8 cellular contexts compared by ENCODE assay signal in the genomic region with DNA sequence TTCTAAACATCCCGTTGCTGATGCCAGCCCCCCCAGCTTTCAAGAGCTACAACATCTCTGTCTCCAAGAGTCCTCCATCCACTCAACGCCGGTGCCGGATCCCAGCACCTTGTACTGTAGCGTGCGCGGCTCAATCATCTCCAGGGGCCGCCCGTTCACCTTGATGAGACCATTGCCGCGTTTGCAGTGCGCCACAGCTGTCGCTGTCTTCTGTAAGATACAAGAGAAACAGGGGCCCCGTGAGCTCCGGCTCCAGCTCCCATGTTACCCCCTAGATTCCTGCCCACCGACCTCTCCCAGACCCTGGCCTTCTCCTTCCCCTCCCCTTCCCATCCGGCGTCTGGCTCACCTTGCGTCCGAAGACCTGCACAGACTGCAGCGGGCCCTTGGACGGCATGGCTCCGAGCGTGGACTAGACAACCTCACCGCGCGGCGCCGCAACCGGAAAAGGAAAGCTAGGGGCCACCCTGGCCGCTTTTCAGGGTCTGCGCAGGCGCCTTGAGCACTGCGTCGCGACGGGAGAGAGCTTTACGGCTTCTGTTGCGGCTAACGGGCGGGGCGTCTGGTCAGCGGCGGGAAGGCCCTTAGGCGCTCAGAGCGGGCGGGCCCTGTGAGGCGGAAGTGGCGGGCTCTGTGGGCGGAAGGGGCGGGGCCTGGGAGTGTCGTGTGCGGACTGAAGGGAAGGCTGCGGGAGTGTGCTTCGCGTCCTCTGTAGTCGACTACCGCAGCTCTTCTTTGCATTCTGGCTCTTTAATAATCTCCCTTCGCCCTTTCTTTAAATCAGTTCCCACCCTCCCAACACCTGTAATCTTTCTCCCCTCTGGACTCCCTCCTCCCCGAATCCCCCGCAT. TPM values are rescaled to one million over a fixed set of nuclear protein-coding genes. Genes with fewer than 3 reads are reported as not detected.
DNase-seq lines count a peak whose midpoint lies in the region; ATAC-seq and TF ChIP-seq lines count a peak whose summit lies in the region.

A gene (minus strand): TSS at position 451 of the 851 bp plus-strand sequence. CDS start 54 bp downstream, at position 397.

- CTCF ChIA-PET in AG04450 (lab: Charles Lee), result interaction anchor here (0.7 to 1.8 kb wide), 8 partner anchors 17 to 98 kb away, joined by 3 to 10 read pairs (median 5); a partner anchor contains a TSS
- CTCF ChIA-PET in mammary epithelial cell (lab: Charles Lee; ENCODE audit: low non-redundant PET), result interaction anchor here (0.6 to 0.7 kb wide), 2 partner anchors 71 to 75 kb away, joined by 3 to 14 read pairs; no protein-coding TSS in a partner anchor

- intact Hi-C loops in mammary epithelial cell (cut with micrococcal nuclease), result loop anchor here (1.0 to 2.0 kb wide), 3 partner anchors 22 to 38 kb away; no protein-coding TSS in a partner anchor

- dilution Hi-C loops in mammary epithelial cell (cut with HindIII; ENCODE audit: low sequenced_read_pairs), result no loop called here

- WGBS in mammary epithelial cell (ENCODE audit: low coverage, missing lambda C conversion rate), result 1% methylated on average over 37 of the region's 61 CpGs
- 1% methylated on average over 59 of the region's 61 CpGs for WGBS in smooth muscle cell (ENCODE audit: low lambda C conversion rate)

- H3K79me2 ChIP-seq in mammary epithelial cell (ENCODE audit: insufficient read depth, low read length), result peaks cover 31% of the 10 kb centered on the region
- H3K79me2 ChIP-seq in smooth muscle cell (ENCODE audit: low read depth), result peaks cover 32% of the 10 kb centered on the region

- DNase-seq in AG04450 (ENCODE audit: low read depth, low spot score) (peak; percentile 93), NCI-H226 (peak; percentile 94), mammary epithelial cell (peak; percentile 95), iPS-NIHi7 (ENCODE audit: extremely low spot score) (peak; percentile 95), smooth muscle cell (lab: John Stamatoyannopoulos, UW; ENCODE audit: unreplicated experiment) (peak; percentile 93)

- no peaks in the 10 kb centered on the region for H4K20me1 ChIP-seq in mammary epithelial cell (ENCODE audit: insufficient read depth, low read length)
- peaks cover 24% of the 10 kb centered on the region for H4K20me1 ChIP-seq in smooth muscle cell (ENCODE audit: low read depth)

- peak within 1 kb of the TSS; percentile 93 for H3K4me2 ChIP-seq in mammary epithelial cell (ENCODE audit: insufficient read depth, low read depth, low read length)
- H3K4me2 ChIP-seq in smooth muscle cell, result peak within 1 kb of the TSS; percentile 98

- no peak for TF ChIP-seq CTCF in AG04450 (IDR thresholded peaks at IDR 0.05; ENCODE audit: low read depth, low read length)
- no peak for TF ChIP-seq CTCF in WI38 (IDR thresholded peaks at IDR 0.05; ENCODE audit: low read depth, low read length)
- no peak for TF ChIP-seq CTCF in mammary epithelial cell (conservative IDR thresholded peaks at IDR 0.05 in 1 of 2, IDR thresholded peaks at IDR 0.05 in 1 of 2; ENCODE audit: extremely low read depth in 1 of 2, insufficient read depth in 1 of 2, low read depth in 1 of 2, low read length in 2 of 2)
- TF ChIP-seq CTCF in smooth muscle cell (IDR thresholded peaks at IDR 0.05; ENCODE audit: borderline replicate concordance, insufficient read depth, poor library complexity, severe bottlenecking), result no peak

- peaks cover 32% of the 10 kb centered on the region for H3F3A ChIP-seq in smooth muscle cell (ENCODE audit: low read depth)

- peak; percentile 84 for ATAC-seq in GM18909 (IDR thresholded peaks at IDR 0.05; ENCODE audit: poor library complexity, unreplicated experiment)
- peak; percentile 75 for ATAC-seq in HG03159 (IDR thresholded peaks at IDR 0.05; ENCODE audit: unreplicated experiment)

- H3K4me3 ChIP-seq in AG04450 (ENCODE audit: low read depth, low read length) (peak within 1 kb of the TSS; percentile 99), WI38 (ENCODE audit: low read depth, low read length) (peak within 1 kb of the TSS; percentile 76), mammary epithelial cell (replicated peaks in 1 of 3; ENCODE audit: insufficient read depth in 1 of 3, low read depth in 2 of 3, low read length in 3 of 3) (peak within 1 kb of the TSS; percentile 94 to 98 (median 95)), smooth muscle cell (peak within 1 kb of the TSS; percentile 98)

- H3K9me3 ChIP-seq in AG04450 (ENCODE audit: control insufficient read depth, insufficient read depth, low read length), result no peaks in the 10 kb centered on the region
- H3K9me3 ChIP-seq in mammary epithelial cell (replicated peaks; ENCODE audit: insufficient read depth, low read length), result no peaks in the 10 kb centered on the region
- no peaks in the 10 kb centered on the region for H3K9me3 ChIP-seq in smooth muscle cell (replicated peaks; ENCODE audit: low read depth)

- H3K9ac ChIP-seq in mammary epithelial cell (ENCODE audit: insufficient read depth, low read length) (peak within 1 kb of the TSS; percentile 94), smooth muscle cell (ENCODE audit: low read depth) (peak within 1 kb of the TSS; percentile 95)

- H3K4me1 ChIP-seq in mammary epithelial cell (ENCODE audit: insufficient read depth, low read length) (peaks cover 11% of the 10 kb centered on the region), smooth muscle cell (ENCODE audit: low read depth) (peaks cover 20% of the 10 kb centered on the region)

- in situ Hi-C loops in mammary epithelial cell (cut with MboI; ENCODE audit: low sequenced_read_pairs in 2 of 2), result loop anchor here in 1 of 2 donors (25.0 kb wide), 1 partner anchor 252 kb away; no protein-coding TSS in a partner anchor

- H2AFZ ChIP-seq in mammary epithelial cell (ENCODE audit: low read depth, low read length), result peak within 1 kb of the TSS; percentile 69
- H2AFZ ChIP-seq in smooth muscle cell (ENCODE audit: low read depth), result no peak within 1 kb of the TSS

- H3K27ac ChIP-seq in AG04450 (ENCODE audit: low read depth, low read length) (peak within 1 kb of the TSS; percentile 77), mammary epithelial cell (ENCODE audit: insufficient read depth, low read depth, low read length) (peak within 1 kb of the TSS; percentile 78), smooth muscle cell (ENCODE audit: low read depth) (peak within 1 kb of the TSS; percentile 76)

- H3K36me3 ChIP-seq in mammary epithelial cell (ENCODE audit: insufficient read depth, low read length) (peaks cover 22% of the 10 kb centered on the region), smooth muscle cell (ENCODE audit: low read depth) (peaks cover 15% of the 10 kb centered on the region)

- POLR2A ChIA-PET in AG04450 (lab: Yijun Ruan, JAX), result interaction anchor here (0.6 to 1.9 kb wide), 26 partner anchors 10 to 986 kb away, joined by 3 to 44 read pairs (median 6); a partner anchor contains a TSS

- H3K27me3 ChIP-seq in AG04450 (ENCODE audit: control insufficient read depth, insufficient read depth, low read length) (no peaks in the 10 kb centered on the region), mammary epithelial cell (ENCODE audit: insufficient read depth, low read length) (no peaks in the 10 kb centered on the region), smooth muscle cell (ENCODE audit: low read depth) (no peaks in the 10 kb centered on the region)

- no TSS peak for BruUV-seq in mammary epithelial cell (replicated peaks; lab: Mats Ljungman, UMichigan)

RNA-seq across cellular contexts. Expression of the gene that starts here (rescaled TPM):
- polyA plus RNA-seq in AG04450 (2011; rRNA removed) (1,488 and 2,094 TPM in 2 replicates), mammary epithelial cell (3,363 TPM), smooth muscle cell (539 and 567 TPM in 2 replicates)
- 1,554 and 2,030 TPM in 2 replicates for polyA minus RNA-seq in AG04450 (2011; rRNA and poly(A)+ RNA removed)
- total RNA-seq in mammary epithelial cell (1,000 to 10,000 TPM in 1 of 2 donors, 100 to 1,000 TPM in 1; 361 to 1,710 TPM), smooth muscle cell (82.2 and 97.1 TPM in 2 replicates)
- 1,696 TPM for polyA minus RNA-seq in mammary epithelial cell

Comparison
In these comparisons a context has a peak if more than half of its experiments do, and no peak if none do; other contexts are left out.
1. Peak in every context shown above with its lines: DNase-seq, ATAC-seq, H3K4me3 ChIP-seq and H3K27ac ChIP-seq.